Comparison of ENCODE assay signal across 10 cellular contexts in the genomic region with DNA sequence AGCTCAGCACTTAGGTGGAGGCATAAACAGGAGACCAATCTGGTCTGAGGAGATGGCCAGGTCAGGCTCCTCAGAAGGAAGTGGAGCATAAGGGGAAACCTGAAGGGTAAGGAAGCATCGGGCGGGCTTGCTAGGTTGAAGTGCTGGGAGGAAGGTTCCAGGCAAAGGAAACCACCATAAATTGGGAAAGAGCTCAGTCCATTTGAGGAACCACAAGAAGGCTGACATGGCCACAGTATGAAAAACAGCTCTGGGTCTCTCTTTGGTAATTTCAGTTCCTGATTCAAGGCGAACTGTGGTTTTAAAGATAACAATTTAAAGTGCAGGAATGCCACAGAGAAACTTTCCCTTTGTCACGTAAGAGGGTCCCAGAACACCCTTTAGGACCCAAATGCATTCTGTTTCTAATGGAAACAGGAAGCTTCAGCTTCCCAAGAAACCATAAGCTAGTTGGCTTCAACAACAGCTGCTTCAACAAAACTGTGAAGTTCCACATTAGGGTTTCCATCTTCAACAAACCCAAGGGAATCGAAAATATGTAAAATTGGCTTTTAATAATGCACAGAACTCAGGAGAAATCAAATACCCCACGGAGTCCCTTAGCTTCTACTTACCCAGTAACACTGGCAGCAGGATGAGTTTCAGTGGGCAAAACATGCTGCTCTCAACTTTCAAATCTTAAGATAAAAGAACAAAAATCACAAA. TPM values are rescaled to one million over a fixed set of nuclear protein-coding genes. Genes with fewer than 3 reads are reported as not detected.
DNase-seq lines count a peak whose midpoint lies in the region; ATAC-seq and TF ChIP-seq lines count a peak whose summit lies in the region.
"Had no signal": no experiment of that assay in that cellular context is flagged by ENCODE, and none has a peak within 500 bp of the region (broad histone marks: within the 10 kb centered on the region; RNA-seq: fewer than 3 reads in every experiment).

No MANE protein-coding gene starts in this region.

- 46 to 59% (median 52%) methylated on average over 6 of the region's 6 CpGs for WGBS in adrenal gland, 4 donors

- no peak for TF ChIP-seq POLR2A in NB4 (IDR thresholded peaks at IDR 0.05; ENCODE audit: extremely low read depth, insufficient read length)
- TF ChIP-seq POLR2A in adrenal gland (IDR thresholded peaks at IDR 0.05): no peak

- intact Hi-C loops in adrenal gland (cut with DNase I): no loop called here

- peak overlapping the region in 2 of 5 donors; percentile 16 to 45 for H3K27ac ChIP-seq in adrenal gland
- H3K27ac ChIP-seq in neutrophil: peak overlapping the region; percentile 97
- H3K27ac ChIP-seq: epithelial cell of prostate had no signal

- H3K4me3 ChIP-seq in NB4 (ENCODE audit: low read depth, low read length) (peak overlapping the region; percentile 13), adrenal gland (no peak overlapping the region), neutrophil (ENCODE audit: low read depth in 1 of 2, low read length in 1 of 2) (peak overlapping the region; percentile 63 to 77)

- no peaks in the 10 kb centered on the region for H3K36me3 ChIP-seq in adrenal gland (replicated peaks in 1 of 2)
- peaks cover 56% of the 10 kb centered on the region for H3K36me3 ChIP-seq in neutrophil

- H3K27me3 ChIP-seq in adrenal gland: peaks cover 13% of the 10 kb centered on the region
- no peaks in the 10 kb centered on the region for H3K27me3 ChIP-seq in neutrophil

- H3K4me1 ChIP-seq in adrenal gland (replicated peaks in 1 of 2) (no peaks in the 10 kb centered on the region), neutrophil (ENCODE audit: control insufficient read depth in 1 of 2, insufficient read depth in 1 of 2, low read depth in 1 of 2, low read length in 1 of 2) (peaks cover 100% of the 10 kb centered on the region in 2 experiments)

- TF ChIP-seq CTCF in NB4 (IDR thresholded peaks at IDR 0.05; ENCODE audit: low read depth, low read length): no peak
- no peak for TF ChIP-seq CTCF in adrenal gland (IDR thresholded peaks at IDR 0.05)
- TF ChIP-seq CTCF in neutrophil (IDR thresholded peaks at IDR 0.05): no peak

- DNase-seq in NB4 (ENCODE audit: low read depth) (peak; percentile 92), adrenal gland (peak in 5 of 7 donors; percentile 20 to 37 (median 29)), foreskin melanocyte (no peak), NCI-H524 treated with DMSO at 0.1 percent for 48 hours (lab: John Stamatoyannopoulos, UW) (no peak)
- DNase-seq in central memory CD4-positive, alpha-beta T cell: no peak
- DNase-seq: mesenchymal stem cell had no signal

- H3K9me3 ChIP-seq in adrenal gland (replicated peaks in 1 of 3) (no peaks in the 10 kb centered on the region), neutrophil (no peaks in the 10 kb centered on the region)

- ATAC-seq in GM18907 (IDR thresholded peaks at IDR 0.05; ENCODE audit: unreplicated experiment): peak; percentile 36
- ATAC-seq in GM18520 (IDR thresholded peaks at IDR 0.05; ENCODE audit: unreplicated experiment): no peak

RNA-seq across cellular contexts. Expression of a gene that starts 10.4 kb away (rescaled TPM):
- total RNA-seq in adrenal gland: 10 to 100 TPM in 2 of 8 donors, 1 to 10 TPM in 6; 1.8 to 12.6 (median 5.2) TPM
- polyA plus RNA-seq in adrenal gland: 10 to 100 TPM in 1 of 3 donors, 1 to 10 TPM in 2; 3.3 to 13.9 (median 4.2) TPM

RNA-seq across cellular contexts. Expression of a gene that starts 37.8 kb away (rescaled TPM):
- 1 to 10 TPM in 2 of 8 donors, under 1 TPM in 6; 0.28 to 1.2 (median 0.85) TPM for total RNA-seq in adrenal gland
- polyA plus RNA-seq in adrenal gland: 1 to 10 TPM in 1 of 3 donors, under 1 TPM in 2; 0.67 to 1.1 (median 0.71) TPM

RNA-seq across cellular contexts. Expression of a gene that starts 37.9 kb away (rescaled TPM):
- under 1 TPM; 0.09 to 0.96 (median 0.34) TPM for total RNA-seq in adrenal gland
- polyA plus RNA-seq in adrenal gland: under 1 TPM; 0.10 to 0.84 (median 0.40) TPM

RNA-seq across cellular contexts. Expression of a gene that starts 49.7 kb away (rescaled TPM):
- total RNA-seq in adrenal gland: 10 to 100 TPM in 1 of 8 donors, 1 to 10 TPM in 6, under 1 TPM in 1; 0.48 to 14.9 (median 5.1) TPM
- polyA plus RNA-seq in adrenal gland: 10 to 100 TPM in 1 of 3 donors, 1 to 10 TPM in 2; 3.5 to 10.2 (median 6.0) TPM

Comparison
In these comparisons a context has a peak if more than half of its experiments do, and no peak if none do; other contexts are left out.
1. DNase-seq: peak in NB4 (single experiment) and adrenal gland (5 of 7); none in central memory CD4-positive, alpha-beta T cell (single experiment), foreskin melanocyte (single experiment) and NCI-H524 treated with DMSO at 0.1 percent for 48 hours (single experiment).
2. H3K4me3 ChIP-seq: peak in NB4 (single experiment) and neutrophil (2 of 2); none in adrenal gland (0 of 4).